ENCODE assay signal across 8 cellular contexts in the genomic region with DNA sequence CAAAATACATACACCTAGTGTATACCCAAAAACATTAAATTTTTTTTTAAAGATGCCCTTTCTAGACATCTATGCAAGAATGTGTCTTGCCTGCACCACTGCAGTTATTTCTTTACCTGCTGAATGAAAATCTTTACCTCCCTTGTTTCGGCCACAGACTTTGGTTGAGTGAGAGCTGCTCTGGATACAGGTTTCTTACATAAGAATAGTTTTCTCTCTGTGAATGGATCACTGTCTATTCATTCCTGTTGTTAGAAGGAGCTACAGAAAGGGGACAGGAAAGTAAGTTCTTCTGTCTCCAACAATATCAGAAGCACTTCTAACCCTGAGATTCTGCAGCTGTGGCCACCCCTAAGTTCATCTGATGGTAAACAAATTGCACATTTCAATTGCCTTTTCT.
"Had no signal": no experiment of that assay in that cellular context is flagged by ENCODE, and none has a peak within 500 bp of the region (broad histone marks: within the 10 kb centered on the region; RNA-seq: fewer than 3 reads in every experiment).

No MANE protein-coding gene starts in this region.

- ATAC-seq: HCT116, HepG2 had no signal

- DNase-seq: GOT3, HFFc6, KBM-7 had no signal

- H3K9me3 Mint-ChIP-seq: HFFc6, IgD-negative memory B cell had no signal

- H3K4me3 Mint-ChIP-seq: HFFc6, IgD-negative memory B cell had no signal

- H3K9me3 ChIP-seq: HAP-1 had no signal

- H3K4me2 ChIP-seq: KMS-11 had no signal

- H3K9ac ChIP-seq: KMS-11 had no signal

- H3K27ac Mint-ChIP-seq: HFFc6, IgD-negative memory B cell had no signal

- H3K27me3 Mint-ChIP-seq: IgD-negative memory B cell had no signal

- H3K27ac ChIP-seq: KMS-11 had no signal

- H3K4me3 ChIP-seq: HAP-1 had no signal
